9 cellular contexts compared by ENCODE assay signal in genomic region chr7:54663603-54664234, GRCh38.
A peak's percentile ranks its signal among the peaks of the same experiment; 100 is the strongest.
DNase-seq lines count a peak whose midpoint lies in the region; ATAC-seq and TF ChIP-seq lines count a peak whose summit lies in the region.
"Had no signal": no experiment of that assay in that cellular context is flagged by ENCODE, and none has a peak within 500 bp of the region (broad histone marks: within the 10 kb centered on the region; RNA-seq: fewer than 3 reads in every experiment).

No MANE protein-coding gene starts in this region.

- intact Hi-C loops in PC-9 (cut with micrococcal nuclease; ENCODE audit: unreplicated experiment): no loop called here

- H3K27ac Mint-ChIP-seq in stimulated activated naive CD8-positive, alpha-beta T cell treated with anti-CD3 and anti-CD28 coated beads, Interleukin-15, Interleukin-2, amounts not matched to agents 100 ng/mL and 50 ng/mL, for 24 hours: no peak overlapping the region

- POLR2A ChIA-PET in PC-9 (lab: Charles Lee; ENCODE audit: unreplicated experiment): no interaction called here

- no peak overlapping the region for H2AFZ ChIP-seq in PC-9

- CTCF ChIA-PET in PC-9 (lab: Charles Lee): no interaction called here

- TF ChIP-seq CTCF in PC-9 (conservative IDR thresholded peaks at IDR 0.05): no peak

- H3K9me3 ChIP-seq in PC-9 (ENCODE audit: insufficient read depth, low read depth): no peaks in the 10 kb centered on the region
- H3K9me3 ChIP-seq in iPS-18a (ENCODE audit: control insufficient read depth, low read depth, low read length): no peaks in the 10 kb centered on the region

- H3K4me2 ChIP-seq in PC-9: peak overlapping the region; percentile 70

- H3K27ac ChIP-seq in PC-9: no peak overlapping the region
- no peak overlapping the region for H3K27ac ChIP-seq in iPS-18a (ENCODE audit: low read length)

- no peaks in the 10 kb centered on the region for H3K36me3 Mint-ChIP-seq in stimulated activated naive CD8-positive, alpha-beta T cell treated with anti-CD3 and anti-CD28 coated beads, Interleukin-15, Interleukin-2, amounts not matched to agents 100 ng/mL and 50 ng/mL, for 24 hours (ENCODE audit: low read depth)

- DNase-seq in NCI-H510A treated with DMSO at 0.1 percent for 48 hours (lab: John Stamatoyannopoulos, UW) (peak; percentile 64), NCI-H510A (lab: John Stamatoyannopoulos, UW) (no peak), PC-9 (no peak), DMS153 (lab: John Stamatoyannopoulos, UW) (no peak)
- DNase-seq: SIG-M5 had no signal

- H3K4me3 ChIP-seq in PC-9: no peak overlapping the region
- peak overlapping the region; percentile 61 for H3K4me3 ChIP-seq in iPS-18a (ENCODE audit: low read length)

- peak overlapping the region; percentile 17 for H3K4me3 Mint-ChIP-seq in stimulated activated naive CD8-positive, alpha-beta T cell treated with anti-CD3 and anti-CD28 coated beads, Interleukin-15, Interleukin-2, amounts not matched to agents 100 ng/mL and 50 ng/mL, for 24 hours

- H3F3A ChIP-seq in PC-9 (ENCODE audit: insufficient read depth, low read depth): no peaks in the 10 kb centered on the region

- peaks cover 5% of the 10 kb centered on the region for H3K4me1 Mint-ChIP-seq in stimulated activated naive CD8-positive, alpha-beta T cell treated with anti-CD3 and anti-CD28 coated beads, Interleukin-15, Interleukin-2, amounts not matched to agents 100 ng/mL and 50 ng/mL, for 24 hours (ENCODE audit: low read depth)

- H3K27me3 ChIP-seq in PC-9 (ENCODE audit: insufficient read depth, low read depth): peaks cover 84% of the 10 kb centered on the region
- peaks cover 39% of the 10 kb centered on the region for H3K27me3 ChIP-seq in iPS-18a (ENCODE audit: control insufficient read depth, insufficient read depth, low read length)

- no TSS peak for BruUV-seq in PC-9 (replicated peaks; lab: Mats Ljungman, UMichigan)

- no peaks in the 10 kb centered on the region for H4K20me1 ChIP-seq in PC-9 (ENCODE audit: insufficient read depth)

- peaks cover 3% of the 10 kb centered on the region for H3K9me3 Mint-ChIP-seq in stimulated activated naive CD8-positive, alpha-beta T cell treated with anti-CD3 and anti-CD28 coated beads, Interleukin-15, Interleukin-2, amounts not matched to agents 100 ng/mL and 50 ng/mL, for 24 hours

- no peaks in the 10 kb centered on the region for H3K4me1 ChIP-seq in PC-9 (replicated peaks; ENCODE audit: insufficient read depth)
- H3K4me1 ChIP-seq in iPS-18a (ENCODE audit: control insufficient read depth, low read depth, low read length): peaks cover 10% of the 10 kb centered on the region

- H3K36me3 ChIP-seq in PC-9 (ENCODE audit: low read depth) (no peaks in the 10 kb centered on the region), iPS-18a (ENCODE audit: control insufficient read depth, low read depth, low read length) (no peaks in the 10 kb centered on the region)

- no peak overlapping the region for H3K9ac ChIP-seq in iPS-18a (ENCODE audit: low read length)

- ATAC-seq in HG03469 (IDR thresholded peaks at IDR 0.05; ENCODE audit: unreplicated experiment) (no peak), GM18909 (IDR thresholded peaks at IDR 0.05; ENCODE audit: poor library complexity, unreplicated experiment) (no peak)

- H3K9me2 ChIP-seq in PC-9 (ENCODE audit: insufficient read depth): no peaks in the 10 kb centered on the region

- H3K27me3 Mint-ChIP-seq in stimulated activated naive CD8-positive, alpha-beta T cell treated with anti-CD3 and anti-CD28 coated beads, Interleukin-15, Interleukin-2, amounts not matched to agents 100 ng/mL and 50 ng/mL, for 24 hours: peaks cover 34% of the 10 kb centered on the region

- no peaks in the 10 kb centered on the region for H3K79me2 ChIP-seq in PC-9 (ENCODE audit: low read depth)
